In the genomic region with DNA sequence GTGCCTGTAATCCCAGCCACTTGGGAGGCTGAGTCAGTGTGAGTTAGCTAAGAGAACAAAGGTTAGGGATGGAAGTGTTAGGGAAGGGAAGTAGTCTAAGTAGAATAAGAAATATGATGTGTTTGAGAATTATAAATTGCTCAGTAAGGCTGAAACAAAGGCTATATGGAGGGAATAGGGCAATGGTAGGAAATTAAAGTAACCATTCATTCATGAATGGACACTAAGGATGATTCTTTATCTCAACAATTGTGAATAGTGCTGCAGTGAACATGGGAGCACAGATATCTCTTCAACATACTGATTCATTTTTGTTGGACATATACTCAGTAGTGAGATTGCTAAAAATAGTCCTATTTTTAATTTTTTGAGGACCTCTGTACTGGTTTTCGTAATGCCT, we compare ENCODE assay signal across 17 cellular contexts.
"Had no signal": no experiment of that assay in that cellular context is flagged by ENCODE, and none has a peak within 500 bp of the region (broad histone marks: within the 10 kb centered on the region; RNA-seq: fewer than 3 reads in every experiment).

No MANE protein-coding gene starts in this region.

- H3K27ac ChIP-seq: RWPE1 had no signal

- H3K4me3 ChIP-seq: MG63 had no signal

- H3K36me3 ChIP-seq: MG63 had no signal

- H3K27me3 ChIP-seq: MG63 had no signal

- H3K9me3 ChIP-seq: MG63 had no signal

- DNase-seq: IMR-90, Karpas-422, KG1, MG63, NCI-H1092, NCI-H1105 treated with DMSO at 0.1 percent for 48 hours, NCI-H1436, NCI-H187, NCI-H2029, NCI-H2171 treated with DMSO at 0.1 percent for 48 hours, NCI-H345, NCI-H524 treated with DMSO at 0.1 percent for 48 hours, NCI-H69, NCI-H774, SHP77 had no signal

- ATAC-seq: Panc1 had no signal
